ENCODE assay signal across 13 cellular contexts in genomic region chrX:12844319-12844718, GRCh38. TPM values are rescaled to one million over a fixed set of nuclear protein-coding genes. Genes with fewer than 3 reads are reported as not detected.
DNase-seq lines count a peak whose midpoint lies in the region; ATAC-seq and TF ChIP-seq lines count a peak whose summit lies in the region.
"Had no signal": no experiment of that assay in that cellular context is flagged by ENCODE, and none has a peak within 500 bp of the region (broad histone marks: within the 10 kb centered on the region; RNA-seq: fewer than 3 reads in every experiment).

No MANE protein-coding gene starts in this region.

- H3K4me1 ChIP-seq in colonic mucosa, result no peaks in the 10 kb centered on the region

- no peaks in the 10 kb centered on the region for H3K27me3 Mint-ChIP-seq in activated T-helper 2 cell treated with anti-CD3 and anti-CD28 coated beads, Interferon-gamma antibody, Interleukin-2, Interleukin-4, amounts not matched to agents 10 μg/mL and 5 μg/mL and 100 μg/mL, durations not matched to agents 14 hours and 24 hours and 36 hours (ENCODE audit: low read depth)

- no peaks in the 10 kb centered on the region for H3K9me3 Mint-ChIP-seq in activated T-helper 2 cell treated with anti-CD3 and anti-CD28 coated beads, Interferon-gamma antibody, Interleukin-2, Interleukin-4, amounts not matched to agents 10 μg/mL and 5 μg/mL and 100 μg/mL, durations not matched to agents 14 hours and 24 hours and 36 hours

- ATAC-seq in GM18498 (IDR thresholded peaks at IDR 0.05; ENCODE audit: unreplicated experiment), result peak; percentile 42
- peak; percentile 39 for ATAC-seq in GM19467 (IDR thresholded peaks at IDR 0.05; ENCODE audit: unreplicated experiment)
- ATAC-seq in HG03159 (IDR thresholded peaks at IDR 0.05; ENCODE audit: unreplicated experiment), result peak; percentile 40
- no peak for ATAC-seq in HG02623 (IDR thresholded peaks at IDR 0.05; ENCODE audit: unreplicated experiment)

- H3K4me3 ChIP-seq in colonic mucosa, result no peak overlapping the region
- H3K4me3 ChIP-seq: skin epidermis had no signal

- no peaks in the 10 kb centered on the region for H3K9me3 ChIP-seq in colonic mucosa

- intact Hi-C loops in activated T-helper 2 cell treated with anti-CD3 and anti-CD28 coated beads, Interferon-gamma antibody, Interleukin-2, Interleukin-4, amounts not matched to agents 10 μg/mL and 5 μg/mL and 100 μg/mL, durations not matched to agents 14 hours and 24 hours and 36 hours (cut with micrococcal nuclease), result loop anchor here (2.0 kb wide), 1 partner anchor 50 kb away; no protein-coding TSS in a partner anchor
- intact Hi-C loops in colonic mucosa (cut with DNase I), result no loop called here

- no peak for DNase-seq in activated T-helper 2 cell treated with anti-CD3 and anti-CD28 coated beads, Interferon-gamma antibody, Interleukin-2, Interleukin-4, amounts not matched to agents 10 μg/mL and 5 μg/mL and 100 μg/mL, durations not matched to agents 14 hours and 24 hours and 36 hours (ENCODE audit: low spot score)
- no peak for DNase-seq in activated CD4-positive, alpha-beta T cell treated with anti-CD3 and anti-CD28 coated beads for 1 hour
- no peak for DNase-seq in colonic mucosa
- no peak for DNase-seq in medulla oblongata (ENCODE audit: extremely low spot score)
- DNase-seq: activated CD4-positive, CD25-positive, alpha-beta regulatory T cell; Calu3 had no signal

- no peak overlapping the region for H3K9ac ChIP-seq in colonic mucosa (ENCODE audit: low read depth in 2 of 2, low read length in 2 of 2)
- H3K9ac ChIP-seq: KMS-11 had no signal

- H3K27me3 ChIP-seq in colonic mucosa, result no peaks in the 10 kb centered on the region

- H3K27ac Mint-ChIP-seq in activated T-helper 2 cell treated with anti-CD3 and anti-CD28 coated beads, Interferon-gamma antibody, Interleukin-2, Interleukin-4, amounts not matched to agents 10 μg/mL and 5 μg/mL and 100 μg/mL, durations not matched to agents 14 hours and 24 hours and 36 hours, result peak overlapping the region; percentile 87

- H3K4me1 Mint-ChIP-seq in activated T-helper 2 cell treated with anti-CD3 and anti-CD28 coated beads, Interferon-gamma antibody, Interleukin-2, Interleukin-4, amounts not matched to agents 10 μg/mL and 5 μg/mL and 100 μg/mL, durations not matched to agents 14 hours and 24 hours and 36 hours (ENCODE audit: low read depth), result peaks cover 14% of the 10 kb centered on the region

- no peaks in the 10 kb centered on the region for H3K36me3 ChIP-seq in colonic mucosa

- H3K4me3 Mint-ChIP-seq in activated T-helper 2 cell treated with anti-CD3 and anti-CD28 coated beads, Interferon-gamma antibody, Interleukin-2, Interleukin-4, amounts not matched to agents 10 μg/mL and 5 μg/mL and 100 μg/mL, durations not matched to agents 14 hours and 24 hours and 36 hours (ENCODE audit: low read depth), result no peak overlapping the region

- H3K27ac ChIP-seq in colonic mucosa, result no peak overlapping the region
- H3K27ac ChIP-seq: KMS-11 had no signal

- H3K36me3 Mint-ChIP-seq in activated T-helper 2 cell treated with anti-CD3 and anti-CD28 coated beads, Interferon-gamma antibody, Interleukin-2, Interleukin-4, amounts not matched to agents 10 μg/mL and 5 μg/mL and 100 μg/mL, durations not matched to agents 14 hours and 24 hours and 36 hours (ENCODE audit: low read depth), result peaks cover 4% of the 10 kb centered on the region

- TF ChIP-seq CTCF in colonic mucosa (IDR thresholded peaks at IDR 0.05), result no peak

RNA-seq across cellular contexts. Expression of gene TLR7, which starts 22.6 kb away (rescaled TPM):
- 0.11 TPM in 1 of 2 replicates, not detected in the other for total RNA-seq in activated T-helper 2 cell treated with anti-CD3 and anti-CD28 coated beads, Interferon-gamma antibody, Interleukin-2, Interleukin-4, amounts not matched to agents 10 μg/mL and 5 μg/mL and 100 μg/mL, durations not matched to agents 14 hours and 24 hours and 36 hours
- 1 to 10 TPM in 1 of 2 donors, under 1 TPM in 1; 0.27 to 1.3 TPM for total RNA-seq in colonic mucosa
- total RNA-seq: astrocyte, Calu3 had no signal

RNA-seq across cellular contexts. Expression of gene PRPS2, which starts 53.1 kb away (rescaled TPM):
- total RNA-seq in activated T-helper 2 cell treated with anti-CD3 and anti-CD28 coated beads, Interferon-gamma antibody, Interleukin-2, Interleukin-4, amounts not matched to agents 10 μg/mL and 5 μg/mL and 100 μg/mL, durations not matched to agents 14 hours and 24 hours and 36 hours, result 91.8 and 96.5 TPM in 2 replicates
- total RNA-seq in colonic mucosa, result 10 to 100 TPM; 67.0 to 75.8 TPM
